8 cellular contexts compared by ENCODE assay signal in genomic region chr17:752002-752619, GRCh38. TPM values are rescaled to one million over a fixed set of nuclear protein-coding genes. Genes with fewer than 3 reads are reported as not detected.
DNase-seq lines count a peak whose midpoint lies in the region; ATAC-seq and TF ChIP-seq lines count a peak whose summit lies in the region.

Gene GEMIN4, minus strand, starts transcription at chr17:752264. Its CDS starts 122 bp downstream, at chr17:752142.

- H3K27me3 ChIP-seq in BLaER1 (no peaks in the 10 kb centered on the region), left lung (no peaks in the 10 kb centered on the region)

- peaks cover 41% of the 10 kb centered on the region for H4K20me1 ChIP-seq in BLaER1

- H3K4me1 ChIP-seq in BLaER1, result peaks cover 44% of the 10 kb centered on the region
- peaks cover 9 to 25% of the 10 kb centered on the region in 2 donors for H3K4me1 ChIP-seq in left lung

- peak within 1 kb of the TSS; percentile 86 for H3K27ac Mint-ChIP-seq in dendritic cell treated with granulocyte-macrophage colony-stimulating factor and Interleukin-4, amounts not matched to agents 40 ng/mL and 50 ng/mL, for 4 days

- no peaks in the 10 kb centered on the region for H3K9me3 Mint-ChIP-seq in dendritic cell treated with granulocyte-macrophage colony-stimulating factor and Interleukin-4, amounts not matched to agents 40 ng/mL and 50 ng/mL, for 4 days

- H3K4me2 ChIP-seq in BLaER1, result peak within 1 kb of the TSS; percentile 99

- H3K4me3 Mint-ChIP-seq in dendritic cell treated with granulocyte-macrophage colony-stimulating factor and Interleukin-4, amounts not matched to agents 40 ng/mL and 50 ng/mL, for 4 days, result peak within 1 kb of the TSS; percentile 86

- intact Hi-C loops in dendritic cell treated with granulocyte-macrophage colony-stimulating factor and Interleukin-4, amounts not matched to agents 40 ng/mL and 50 ng/mL, for 4 days (cut with micrococcal nuclease), result loop anchor here (1.0 kb wide), 1 partner anchor 38 kb away; the partner anchor contains the start of gene VPS53
- intact Hi-C loops in left lung (cut with DNase I), result no loop called here

- H3K27me3 Mint-ChIP-seq in dendritic cell treated with granulocyte-macrophage colony-stimulating factor and Interleukin-4, amounts not matched to agents 40 ng/mL and 50 ng/mL, for 4 days, result peaks cover 5% of the 10 kb centered on the region

- peak within 1 kb of the TSS; percentile 97 for H3K27ac ChIP-seq in BLaER1
- H3K27ac ChIP-seq in left lung, result peak within 1 kb of the TSS; percentile 75 to 82

- peaks cover 33% of the 10 kb centered on the region for H3K36me3 Mint-ChIP-seq in dendritic cell treated with granulocyte-macrophage colony-stimulating factor and Interleukin-4, amounts not matched to agents 40 ng/mL and 50 ng/mL, for 4 days (ENCODE audit: low read depth)

- H3K9me3 ChIP-seq in BLaER1, result no peaks in the 10 kb centered on the region
- no peaks in the 10 kb centered on the region for H3K9me3 ChIP-seq in left lung

- TF ChIP-seq CTCF in left lung (IDR thresholded peaks at IDR 0.05), result peak; percentile 92 to 94

- DNase-seq in NCI-H510A treated with DMSO at 0.1 percent for 48 hours (lab: John Stamatoyannopoulos, UW), result peak; percentile 61
- DNase-seq in activated CD4-positive, alpha-beta T cell treated with anti-CD3 and anti-CD28 coated beads, Interleukin-2, amount 50 U/mL, for 1 hour, result peak; percentile 98
- DNase-seq in left lung, result peak; percentile 94 to 100
- peak; percentile 96 for DNase-seq in stimulated activated CD4-positive, alpha-beta T cell treated with anti-CD3 and anti-CD28 coated beads, Interleukin-2, amount 100 ng/mL, for 4 hours (ENCODE audit: low read depth)

- H3K36me3 ChIP-seq in BLaER1 (peaks cover 43% of the 10 kb centered on the region), left lung (peaks cover 0 to 20% of the 10 kb centered on the region in 2 donors)

- H3K4me3 ChIP-seq in BLaER1, result peak within 1 kb of the TSS; percentile 85
- peak within 1 kb of the TSS; percentile 94 to 96 for H3K4me3 ChIP-seq in left lung

- peak; percentile 84 for ATAC-seq in GM19043 (IDR thresholded peaks at IDR 0.05; ENCODE audit: low read depth, unreplicated experiment)
- peak; percentile 84 for ATAC-seq in HG03354 (IDR thresholded peaks at IDR 0.05; ENCODE audit: poor library complexity, severe bottlenecking, unreplicated experiment)
- ATAC-seq in left lung, result peak; percentile 98

- peak within 1 kb of the TSS; percentile 96 for H3K9ac ChIP-seq in BLaER1

- H3K4me1 Mint-ChIP-seq in dendritic cell treated with granulocyte-macrophage colony-stimulating factor and Interleukin-4, amounts not matched to agents 40 ng/mL and 50 ng/mL, for 4 days (ENCODE audit: low read depth), result peaks cover 38% of the 10 kb centered on the region

RNA-seq across cellular contexts. Expression of gene GEMIN4, which starts in this region (rescaled TPM):
- 10 to 100 TPM; 14.0 to 18.6 TPM for total RNA-seq in left lung

Comparison
In these comparisons a context has a peak if more than half of its experiments do, and no peak if none do; other contexts are left out.
1. Peak in every context shown above with its lines: DNase-seq, ATAC-seq, H3K4me3 ChIP-seq and H3K27ac ChIP-seq.